Comparison of ENCODE assay signal across 8 cellular contexts in genomic region chr12:66235626-66236281, GRCh38. TPM values are rescaled to one million over a fixed set of nuclear protein-coding genes. Genes with fewer than 3 reads are reported as not detected.
DNase-seq lines count a peak whose midpoint lies in the region; ATAC-seq and TF ChIP-seq lines count a peak whose summit lies in the region.

No MANE protein-coding gene starts in this region.

- peak overlapping the region; percentile 82 for H3K4me3 Mint-ChIP-seq in HFFc6
- peak overlapping the region; percentile 43 for H3K4me3 Mint-ChIP-seq in memory B cell

- peak; percentile 28 for TF ChIP-seq CTCF in AG09309 (IDR thresholded peaks at IDR 0.05; ENCODE audit: control insufficient read depth, insufficient read depth, low read depth, low read length, missing control alignments)
- TF ChIP-seq CTCF in HFFc6 (IDR thresholded peaks at IDR 0.05) = peak; percentile 65

- no peak for DNase-seq in AG09309 (ENCODE audit: low read depth)
- no peak for DNase-seq in HFFc6
- peak; percentile 26 for DNase-seq in astrocyte of the hippocampus (ENCODE audit: low read depth, low spot score)
- DNase-seq in memory B cell (ENCODE audit: low spot score in 2 of 2) = no peak
- DNase-seq in activated gamma-delta T cell (lab: John Stamatoyannopoulos, UW) = no peak
- DNase-seq in NCI-H2029 (lab: John Stamatoyannopoulos, UW) = no peak
- no peak for DNase-seq in NCI-H128 (lab: John Stamatoyannopoulos, UW; ENCODE audit: unreplicated experiment)

- H3K36me3 Mint-ChIP-seq in HFFc6 (ENCODE audit: low read depth) = no peaks in the 10 kb centered on the region
- H3K36me3 Mint-ChIP-seq in memory B cell = no peaks in the 10 kb centered on the region

- H3K27ac Mint-ChIP-seq in HFFc6 (no peak overlapping the region), memory B cell (no peak overlapping the region)

- peak overlapping the region; percentile 45 for H3K4me3 ChIP-seq in AG09309 (ENCODE audit: control insufficient read depth, low read depth, low read length)

- H3K27me3 Mint-ChIP-seq in HFFc6 (ENCODE audit: insufficient read depth) (peaks cover 15% of the 10 kb centered on the region; the same call in 1 of the 2 replicates), memory B cell (peaks cover 1% of the 10 kb centered on the region)

- no peaks in the 10 kb centered on the region for H3K9me3 Mint-ChIP-seq in HFFc6
- H3K9me3 Mint-ChIP-seq in memory B cell = no peaks in the 10 kb centered on the region

- ATAC-seq in memory B cell (ENCODE audit: low read depth) (no peak), GM21786 (IDR thresholded peaks at IDR 0.05; ENCODE audit: unreplicated experiment) (no peak)

- H3K4me1 Mint-ChIP-seq in HFFc6 (ENCODE audit: low read depth) (no peaks in the 10 kb centered on the region), memory B cell (peaks cover 13% of the 10 kb centered on the region)

RNA-seq across cellular contexts. Expression of gene IRAK3, which starts 46.7 kb away (rescaled TPM):
- 1 to 10 TPM in 5 of 6 experiments, under 1 TPM in 1; 0.83 to 4.7 (median 3.6) TPM for total RNA-seq in HFFc6 (2021; fragmentation: NEBNext Ultra II Directional; extraction: Animal tissue kit (Norgen Biotek cat#: 25700))
